ENCODE assay signal across 2 cellular contexts in the genomic region with DNA sequence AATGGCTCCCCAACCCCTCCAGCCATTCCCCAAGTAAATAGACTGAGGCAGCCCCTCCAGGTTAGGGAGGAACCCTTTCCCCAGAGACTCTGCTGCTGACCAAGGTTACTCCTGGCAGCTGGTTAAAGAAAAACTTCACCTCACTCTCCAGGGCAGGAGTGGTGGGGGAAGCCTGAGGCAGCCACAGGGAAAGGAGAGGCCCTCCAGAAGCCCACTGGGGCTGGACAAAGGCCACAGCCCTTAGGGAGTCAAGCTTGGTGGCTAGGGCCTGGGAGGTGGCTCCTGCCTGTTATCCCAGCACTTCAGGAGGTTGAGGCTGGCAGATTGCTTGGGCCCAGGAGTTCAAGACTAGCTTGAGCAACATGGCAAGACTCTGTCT.
TF ChIP-seq lines count a peak whose summit lies in the region.

No MANE protein-coding gene starts in this region.

TF ChIP-seq in SK-N-SH, 30 proteins besides CTCF, POLR2A, EP300 and RAD21 (continued from another document):
- TF ChIP-seq, protein P1, sequence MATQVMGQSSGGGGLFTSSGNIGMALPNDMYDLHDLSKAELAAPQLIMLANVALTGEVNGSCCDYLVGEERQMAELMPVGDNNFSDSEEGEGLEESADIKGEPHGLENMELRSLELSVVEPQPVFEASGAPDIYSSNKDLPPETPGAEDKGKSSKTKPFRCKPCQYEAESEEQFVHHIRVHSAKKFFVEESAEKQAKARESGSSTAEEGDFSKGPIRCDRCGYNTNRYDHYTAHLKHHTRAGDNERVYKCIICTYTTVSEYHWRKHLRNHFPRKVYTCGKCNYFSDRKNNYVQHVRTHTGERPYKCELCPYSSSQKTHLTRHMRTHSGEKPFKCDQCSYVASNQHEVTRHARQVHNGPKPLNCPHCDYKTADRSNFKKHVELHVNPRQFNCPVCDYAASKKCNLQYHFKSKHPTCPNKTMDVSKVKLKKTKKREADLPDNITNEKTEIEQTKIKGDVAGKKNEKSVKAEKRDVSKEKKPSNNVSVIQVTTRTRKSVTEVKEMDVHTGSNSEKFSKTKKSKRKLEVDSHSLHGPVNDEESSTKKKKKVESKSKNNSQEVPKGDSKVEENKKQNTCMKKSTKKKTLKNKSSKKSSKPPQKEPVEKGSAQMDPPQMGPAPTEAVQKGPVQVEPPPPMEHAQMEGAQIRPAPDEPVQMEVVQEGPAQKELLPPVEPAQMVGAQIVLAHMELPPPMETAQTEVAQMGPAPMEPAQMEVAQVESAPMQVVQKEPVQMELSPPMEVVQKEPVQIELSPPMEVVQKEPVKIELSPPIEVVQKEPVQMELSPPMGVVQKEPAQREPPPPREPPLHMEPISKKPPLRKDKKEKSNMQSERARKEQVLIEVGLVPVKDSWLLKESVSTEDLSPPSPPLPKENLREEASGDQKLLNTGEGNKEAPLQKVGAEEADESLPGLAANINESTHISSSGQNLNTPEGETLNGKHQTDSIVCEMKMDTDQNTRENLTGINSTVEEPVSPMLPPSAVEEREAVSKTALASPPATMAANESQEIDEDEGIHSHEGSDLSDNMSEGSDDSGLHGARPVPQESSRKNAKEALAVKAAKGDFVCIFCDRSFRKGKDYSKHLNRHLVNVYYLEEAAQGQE (IDR thresholded peaks at IDR 0.05; ENCODE audit: low read depth, low read length), result no peak
- TF ChIP-seq, protein P2, sequence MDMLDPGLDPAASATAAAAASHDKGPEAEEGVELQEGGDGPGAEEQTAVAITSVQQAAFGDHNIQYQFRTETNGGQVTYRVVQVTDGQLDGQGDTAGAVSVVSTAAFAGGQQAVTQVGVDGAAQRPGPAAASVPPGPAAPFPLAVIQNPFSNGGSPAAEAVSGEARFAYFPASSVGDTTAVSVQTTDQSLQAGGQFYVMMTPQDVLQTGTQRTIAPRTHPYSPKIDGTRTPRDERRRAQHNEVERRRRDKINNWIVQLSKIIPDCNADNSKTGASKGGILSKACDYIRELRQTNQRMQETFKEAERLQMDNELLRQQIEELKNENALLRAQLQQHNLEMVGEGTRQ (IDR thresholded peaks at IDR 0.05; ENCODE audit: borderline replicate concordance, low read depth, low read length), result no peak
- TF ChIP-seq POLR2AphosphoS5 (IDR thresholded peaks at IDR 0.05; ENCODE audit: low read depth, low read length) (no peak), EZH2phosphoT487 (IDR thresholded peaks at IDR 0.05; ENCODE audit: borderline replicate concordance, low read depth) (no peak), FOXM1 (IDR thresholded peaks at IDR 0.05; ENCODE audit: low read depth) (no peak), TEAD4 (IDR thresholded peaks at IDR 0.05; ENCODE audit: borderline replicate concordance, insufficient read depth) (no peak), TAF1 (IDR thresholded peaks at IDR 0.05; ENCODE audit: borderline replicate concordance, low read depth, low read length) (no peak), NFIC (IDR thresholded peaks at IDR 0.05; ENCODE audit: borderline replicate concordance) (no peak), GATA2 (CRISPR knock-in tag; IDR thresholded peaks at IDR 0.05) (no peak)

TF ChIP-seq in SK-N-SH treated with all-trans-retinoic acid at 6 μM for 48 hours, 23 proteins besides CTCF, POLR2A, EP300 and RAD21 (continued from another document):
- TF ChIP-seq, protein P3, sequence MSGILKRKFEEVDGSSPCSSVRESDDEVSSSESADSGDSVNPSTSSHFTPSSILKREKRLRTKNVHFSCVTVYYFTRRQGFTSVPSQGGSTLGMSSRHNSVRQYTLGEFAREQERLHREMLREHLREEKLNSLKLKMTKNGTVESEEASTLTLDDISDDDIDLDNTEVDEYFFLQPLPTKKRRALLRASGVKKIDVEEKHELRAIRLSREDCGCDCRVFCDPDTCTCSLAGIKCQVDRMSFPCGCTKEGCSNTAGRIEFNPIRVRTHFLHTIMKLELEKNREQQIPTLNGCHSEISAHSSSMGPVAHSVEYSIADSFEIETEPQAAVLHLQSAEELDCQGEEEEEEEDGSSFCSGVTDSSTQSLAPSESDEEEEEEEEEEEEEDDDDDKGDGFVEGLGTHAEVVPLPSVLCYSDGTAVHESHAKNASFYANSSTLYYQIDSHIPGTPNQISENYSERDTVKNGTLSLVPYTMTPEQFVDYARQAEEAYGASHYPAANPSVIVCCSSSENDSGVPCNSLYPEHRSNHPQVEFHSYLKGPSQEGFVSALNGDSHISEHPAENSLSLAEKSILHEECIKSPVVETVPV (CRISPR knock-in tag; IDR thresholded peaks at IDR 0.05), result no peak
- no peak for TF ChIP-seq ESRRG (CRISPR knock-in tag; IDR thresholded peaks at IDR 0.05)
- no peak for TF ChIP-seq PPARA (CRISPR knock-in tag; IDR thresholded peaks at IDR 0.05; ENCODE audit: borderline replicate concordance)
